Comparison of ENCODE assay signal across 36 cellular contexts in genomic region chr4:39802005-39802404, GRCh38.
"Had no signal": no experiment of that assay in that cellular context is flagged by ENCODE, and none has a peak within 500 bp of the region (broad histone marks: within the 10 kb centered on the region; RNA-seq: fewer than 3 reads in every experiment).

No MANE protein-coding gene starts in this region.

- H3K27ac ChIP-seq: body of pancreas, esophagus muscularis mucosa, foreskin keratinocyte, gastroesophageal sphincter, heart right ventricle, WERI-Rb-1 had no signal

- H3K27me3 ChIP-seq: body of pancreas, esophagus muscularis mucosa, foreskin keratinocyte, gastroesophageal sphincter, heart right ventricle had no signal

- H3K27me3 Mint-ChIP-seq: activated CD4-positive, alpha-beta memory T cell treated with anti-CD3 and anti-CD28 coated beads for 36 hours; activated CD4-positive, alpha-beta T cell treated with anti-CD3 and anti-CD28 coated beads for 36 hours; activated CD4-positive, alpha-beta T cell treated with anti-CD3 and anti-CD28 coated beads, Interleukin-2, amount 10 ng/mL, durations not matched to agents 24 days and 14 days; activated CD8-positive, alpha-beta memory T cell treated with anti-CD3 and anti-CD28 coated beads, Interleukin-2, amount 10 ng/mL, durations not matched to agents 7 days and 5 days; activated naive CD8-positive, alpha-beta T cell; activated T-cell treated with anti-CD3 and anti-CD28 coated beads, Interleukin-2, amount 50 U/mL, for 24 hours; activated T-helper 17 cell treated with anti-CD3 and anti-CD28 coated beads, Interleukin-2, amount 50 U/mL, for 72 hours; effector memory CD8-positive, alpha-beta T cell had no signal

- H3K4me3 ChIP-seq: body of pancreas, esophagus muscularis mucosa, gastroesophageal sphincter, heart right ventricle had no signal

- ATAC-seq: activated CD4-positive, alpha-beta T cell treated with anti-CD3 and anti-CD28 coated beads for 36 hours; activated CD8-positive, alpha-beta memory T cell treated with anti-CD3 and anti-CD28 coated beads, Interleukin-2, amount 10 ng/mL, durations not matched to agents 7 days and 5 days; activated CD8-positive, alpha-beta T cell treated with anti-CD3 and anti-CD28 coated beads, Interleukin-2, amount 10 ng/mL, durations not matched to agents 7 days and 5 days; activated T-cell treated with anti-CD3 and anti-CD28 coated beads, Interleukin-2, amount 50 U/mL, for 72 hours; activated T-helper 17 cell treated with anti-CD3 and anti-CD28 coated beads, Interleukin-2, amount 50 U/mL, for 72 hours; body of pancreas; effector memory CD8-positive, alpha-beta T cell; foreskin keratinocyte; gastroesophageal sphincter; heart right ventricle; T-helper 17 cell had no signal

- H3K4me3 Mint-ChIP-seq: activated CD4-positive, alpha-beta memory T cell treated with anti-CD3 and anti-CD28 coated beads for 36 hours; activated CD4-positive, alpha-beta T cell treated with anti-CD3 and anti-CD28 coated beads for 36 hours; activated CD4-positive, alpha-beta T cell treated with anti-CD3 and anti-CD28 coated beads, Interleukin-2, amount 10 ng/mL, durations not matched to agents 24 days and 14 days; activated CD8-positive, alpha-beta memory T cell treated with anti-CD3 and anti-CD28 coated beads, Interleukin-2, amount 10 ng/mL, durations not matched to agents 7 days and 5 days; activated CD8-positive, alpha-beta T cell treated with anti-CD3 and anti-CD28 coated beads, Interleukin-2, amount 10 ng/mL, durations not matched to agents 7 days and 5 days; activated naive CD8-positive, alpha-beta T cell; activated T-cell treated with anti-CD3 and anti-CD28 coated beads, Interleukin-2, amount 50 U/mL, for 24 hours; activated T-cell treated with anti-CD3 and anti-CD28 coated beads, Interleukin-2, amount 50 U/mL, for 72 hours; activated T-helper 17 cell treated with anti-CD3 and anti-CD28 coated beads, Interleukin-2, amount 50 U/mL, for 72 hours; effector memory CD8-positive, alpha-beta T cell; T-helper 17 cell; T-helper 2 cell treated with Interferon-gamma antibody and Interleukin-4, amounts not matched to agents 5 μg/mL and 100 μg/mL, for 36 hours had no signal

- H3K36me3 Mint-ChIP-seq: activated CD4-positive, alpha-beta memory T cell treated with anti-CD3 and anti-CD28 coated beads for 36 hours; activated CD8-positive, alpha-beta memory T cell treated with anti-CD3 and anti-CD28 coated beads, Interleukin-2, amount 10 ng/mL, durations not matched to agents 7 days and 5 days had no signal

- H3K36me3 ChIP-seq: esophagus muscularis mucosa, gastroesophageal sphincter, heart right ventricle, WERI-Rb-1 had no signal

- H3K27ac Mint-ChIP-seq: activated CD4-positive, alpha-beta memory T cell treated with anti-CD3 and anti-CD28 coated beads for 36 hours; activated CD4-positive, alpha-beta T cell treated with anti-CD3 and anti-CD28 coated beads for 36 hours; activated CD4-positive, alpha-beta T cell treated with anti-CD3 and anti-CD28 coated beads, Interleukin-2, amount 10 ng/mL, durations not matched to agents 24 days and 14 days; activated CD8-positive, alpha-beta memory T cell treated with anti-CD3 and anti-CD28 coated beads, Interleukin-2, amount 10 ng/mL, durations not matched to agents 7 days and 5 days; activated CD8-positive, alpha-beta T cell treated with anti-CD3 and anti-CD28 coated beads, Interleukin-2, amount 10 ng/mL, durations not matched to agents 7 days and 5 days; activated naive CD8-positive, alpha-beta T cell; activated T-cell treated with anti-CD3 and anti-CD28 coated beads, Interleukin-2, amount 50 U/mL, for 24 hours; activated T-cell treated with anti-CD3 and anti-CD28 coated beads, Interleukin-2, amount 50 U/mL, for 72 hours; activated T-helper 17 cell treated with anti-CD3 and anti-CD28 coated beads, Interleukin-2, amount 50 U/mL, for 72 hours; effector memory CD8-positive, alpha-beta T cell; T-helper 2 cell treated with Interferon-gamma antibody and Interleukin-4, amounts not matched to agents 5 μg/mL and 100 μg/mL, for 36 hours had no signal

- H3K4me1 Mint-ChIP-seq: activated CD4-positive, alpha-beta T cell treated with anti-CD3 and anti-CD28 coated beads for 36 hours; activated CD4-positive, alpha-beta T cell treated with anti-CD3 and anti-CD28 coated beads, Interleukin-2, amount 10 ng/mL, durations not matched to agents 24 days and 14 days; activated CD8-positive, alpha-beta memory T cell treated with anti-CD3 and anti-CD28 coated beads, Interleukin-2, amount 10 ng/mL, durations not matched to agents 7 days and 5 days; activated T-helper 17 cell treated with anti-CD3 and anti-CD28 coated beads, Interleukin-2, amount 50 U/mL, for 72 hours had no signal

- H3K9me3 Mint-ChIP-seq: activated CD4-positive, alpha-beta memory T cell treated with anti-CD3 and anti-CD28 coated beads for 36 hours; activated CD4-positive, alpha-beta T cell treated with anti-CD3 and anti-CD28 coated beads, Interleukin-2, amount 10 ng/mL, durations not matched to agents 24 days and 14 days; activated T-cell treated with anti-CD3 and anti-CD28 coated beads, Interleukin-2, amount 50 U/mL, for 24 hours; activated T-cell treated with anti-CD3 and anti-CD28 coated beads, Interleukin-2, amount 50 U/mL, for 72 hours; activated T-helper 17 cell treated with anti-CD3 and anti-CD28 coated beads, Interleukin-2, amount 50 U/mL, for 72 hours; effector memory CD8-positive, alpha-beta T cell; T-helper 2 cell treated with Interferon-gamma antibody and Interleukin-4, amounts not matched to agents 5 μg/mL and 100 μg/mL, for 36 hours had no signal

- DNase-seq: activated CD4-positive, alpha-beta memory T cell treated with anti-CD3 and anti-CD28 coated beads for 36 hours; activated CD4-positive, alpha-beta T cell treated with anti-CD3 and anti-CD28 coated beads for 36 hours; activated CD4-positive, alpha-beta T cell treated with anti-CD3 and anti-CD28 coated beads, Interleukin-2, amount 10 ng/mL, durations not matched to agents 24 days and 14 days; activated CD4-positive, CD25-positive, alpha-beta regulatory T cell; activated CD4-positive, CD25-positive, alpha-beta regulatory T cell treated with anti-CD3 and anti-CD28 coated beads, Interleukin-2, amount 50 U/mL, for 72 hours; activated CD8-positive, alpha-beta memory T cell treated with anti-CD3 and anti-CD28 coated beads, Interleukin-2, amount 50 U/mL, for 48 hours; activated CD8-positive, alpha-beta T cell treated with anti-CD3 and anti-CD28 coated beads, Interleukin-2, amount 10 ng/mL, durations not matched to agents 7 days and 5 days; activated effector memory CD4-positive, alpha-beta T cell treated with Interleukin-2 at 50 U/mL for 16 hours; activated gamma-delta T cell treated with Interleukin-2 at 50 U/mL for 16 hours; activated naive CD4-positive, alpha-beta T cell treated with anti-CD3 and anti-CD28 coated beads, Interleukin-2, amount 50 U/mL, for 16 hours; activated naive CD4-positive, alpha-beta T cell treated with Interleukin-2 at 50 U/mL for 16 hours; activated T-cell treated with anti-CD3 and anti-CD28 coated beads for 4 hours; activated T-cell treated with anti-CD3 and anti-CD28 coated beads, Interleukin-2, amount 50 U/mL, for 24 hours; activated T-cell treated with anti-CD3 and anti-CD28 coated beads, Interleukin-2, amount 50 U/mL, for 72 hours; amniotic stem cell; anterior cingulate cortex; body of pancreas; caudate nucleus; cortex of kidney; dermis blood vessel endothelial cell; effector CD4-positive, alpha-beta T cell; effector memory CD8-positive, alpha-beta T cell; erythroblast; foreskin keratinocyte; heart right ventricle; T-helper 1 cell; T-helper 17 cell; T1000; WERI-Rb-1 had no signal

- H3K4me1 ChIP-seq: body of pancreas, esophagus muscularis mucosa, foreskin keratinocyte, gastroesophageal sphincter, heart right ventricle had no signal

- H3K9me3 ChIP-seq: body of pancreas, esophagus muscularis mucosa, gastroesophageal sphincter, heart right ventricle had no signal

- FAIRE-seq: colon had no signal
